8 cellular contexts compared by ENCODE assay signal in the genomic region with DNA sequence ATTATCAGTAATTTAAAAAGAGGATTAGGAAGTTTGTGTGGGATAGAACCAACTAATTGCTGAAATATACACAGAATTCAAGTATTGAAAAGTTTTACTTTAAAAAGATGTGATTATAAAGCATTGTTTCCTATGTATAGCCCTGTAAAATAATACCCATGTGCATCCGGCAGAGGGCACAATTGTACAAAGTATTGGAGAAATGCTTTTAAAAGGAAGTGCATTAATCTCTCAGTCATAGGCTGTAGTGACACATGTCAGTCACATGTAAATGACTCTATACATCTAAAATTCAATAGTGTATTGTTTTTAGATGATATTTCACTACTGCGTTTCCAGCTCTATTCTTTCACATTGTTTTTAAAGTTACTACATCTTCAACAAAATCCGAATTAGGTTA. TPM values are rescaled to one million over a fixed set of nuclear protein-coding genes. Genes with fewer than 3 reads are reported as not detected.
DNase-seq lines count a peak whose midpoint lies in the region; ATAC-seq and TF ChIP-seq lines count a peak whose summit lies in the region.

No MANE protein-coding gene starts in this region.

- H3K79me2 ChIP-seq in GM23248 (ENCODE audit: insufficient read depth) = no peaks in the 10 kb centered on the region

- no peak overlapping the region for H3K4me3 Mint-ChIP-seq in activated B cell treated with CpG ODN at 0.5 μM for 24 hours

- H2BK120ac ChIP-seq in mesenchymal stem cell (ENCODE audit: low read depth, low read length) = no peak overlapping the region

- H3K4me1 ChIP-seq in GM23248 (ENCODE audit: insufficient read depth) (no peaks in the 10 kb centered on the region), mesenchymal stem cell (ENCODE audit: control insufficient read depth, insufficient read depth, low read depth, low read length) (no peaks in the 10 kb centered on the region)

- no peak for TF ChIP-seq CTCF in activated B cell treated with CpG ODN at 0.5 μM for 24 hours (IDR thresholded peaks at IDR 0.05)

- H2AFZ ChIP-seq in GM23248 (no peak overlapping the region), mesenchymal stem cell (ENCODE audit: low read depth, low read length) (no peak overlapping the region)

- in situ Hi-C loops in GM23248 (cut with MboI) = loop anchor here (10.0 to 25.0 kb wide), 3 partner anchors 377 to 1127 kb away; a partner anchor contains a TSS

- H3K79me1 ChIP-seq in mesenchymal stem cell (replicated peaks; ENCODE audit: low read length, poor library complexity, severe bottlenecking) = no peaks in the 10 kb centered on the region

- H3K36me3 ChIP-seq in GM23248 (ENCODE audit: low read depth) (no peaks in the 10 kb centered on the region), mesenchymal stem cell (ENCODE audit: control insufficient read depth in 1 of 2, insufficient read depth in 2 of 2, low read depth in 1 of 2, low read length in 2 of 2) (no peaks in the 10 kb centered on the region)

- H3K4me2 ChIP-seq in GM23248 (ENCODE audit: unreplicated experiment) (no peak overlapping the region), mesenchymal stem cell (ENCODE audit: low read length, poor library complexity, severe bottlenecking) (no peak overlapping the region)

- DNase-seq in Daoy (ENCODE audit: low read depth) (peak; percentile 8), GM23248 (peak; percentile 39), NCI-H146 (lab: John Stamatoyannopoulos, UW) (peak; percentile 56), activated B cell treated with CpG ODN at 0.5 μM for 24 hours (no peak), cerebellum (ENCODE audit: low spot score) (peak; percentile 31), mesenchymal stem cell (peak; percentile 29), NCI-H446 treated with DMSO at 0.1 percent for 48 hours (lab: John Stamatoyannopoulos, UW) (no peak)
- peak; percentile 56 for DNase-seq in stimulated activated naive CD8-positive, alpha-beta T cell treated with anti-CD3 and anti-CD28 coated beads, Interleukin-15, Interleukin-2, amounts not matched to agents 100 U/mL and 50 U/mL, for 24 hours

- no peak overlapping the region for H3K23ac ChIP-seq in mesenchymal stem cell (ENCODE audit: low read length in 2 of 2)

- H3F3A ChIP-seq in GM23248 (ENCODE audit: insufficient read depth) = no peaks in the 10 kb centered on the region

- CTCF ChIA-PET in activated B cell treated with CpG ODN at 0.5 μM for 24 hours (lab: Charles Lee) = interaction anchor here (1.3 to 2.2 kb wide), 3 partner anchors 530 to 1203 kb away, joined by 4 to 13 read pairs (median 4); no protein-coding TSS in a partner anchor

- H3K4me3 ChIP-seq in GM23248 = no peak overlapping the region
- H3K4me3 ChIP-seq in mesenchymal stem cell (ENCODE audit: insufficient read depth in 1 of 2, low read depth in 1 of 2, low read length in 2 of 2) = no peak overlapping the region

- H3K18ac ChIP-seq in mesenchymal stem cell (ENCODE audit: low read depth in 1 of 2, low read length in 2 of 2) = no peak overlapping the region

- H3K9ac ChIP-seq in GM23248 (no peak overlapping the region), mesenchymal stem cell (ENCODE audit: low read length) (no peak overlapping the region)

- 30 to 35% methylated on average over 3 of the region's 3 CpGs for WGBS in GM23248 (ENCODE audit: low coverage in 1 of 2, low lambda C conversion rate in 2 of 2, missing lambda C conversion rate in 2 of 2), 2 experiments
- no CpG with 5 or more reads among the region's 3 CpGs for WGBS in mesenchymal stem cell

- H2AK5ac ChIP-seq in mesenchymal stem cell (ENCODE audit: low read length, severe bottlenecking) = no peak overlapping the region

- no peaks in the 10 kb centered on the region for H3K9me2 ChIP-seq in GM23248 (ENCODE audit: insufficient read depth)

- H3K36me3 Mint-ChIP-seq in activated B cell treated with CpG ODN at 0.5 μM for 24 hours (ENCODE audit: low read depth) = no peaks in the 10 kb centered on the region

- H3K27me3 Mint-ChIP-seq in activated B cell treated with CpG ODN at 0.5 μM for 24 hours = peaks cover 2% of the 10 kb centered on the region

- intact Hi-C loops in activated B cell treated with CpG ODN at 0.5 μM for 24 hours (cut with micrococcal nuclease) = loop anchor here (1.0 to 5.0 kb wide), 5 partner anchors 489 to 1428 kb away; a partner anchor contains a TSS

- H4K91ac ChIP-seq in mesenchymal stem cell (ENCODE audit: low read length) = no peak overlapping the region

- H3K27ac ChIP-seq in GM23248 = no peak overlapping the region
- no peak overlapping the region for H3K27ac ChIP-seq in mesenchymal stem cell (ENCODE audit: low read length, poor library complexity, severe bottlenecking)

- ATAC-seq in activated B cell treated with CpG ODN at 0.5 μM for 24 hours (ENCODE audit: low read depth) = peak; percentile 77
- ATAC-seq in stimulated activated naive CD8-positive, alpha-beta T cell treated with anti-CD3 and anti-CD28 coated beads, Interleukin-15, Interleukin-2, amounts not matched to agents 100 U/mL and 50 U/mL, for 24 hours = peak; percentile 76

- H3K27me3 ChIP-seq in GM23248 (replicated peaks; ENCODE audit: insufficient read depth) (no peaks in the 10 kb centered on the region), mesenchymal stem cell (ENCODE audit: control insufficient read depth in 1 of 2, insufficient read depth in 1 of 2, low read length in 2 of 2) (peaks cover 0 to 37% of the 10 kb centered on the region in 2 experiments)

- H3K27ac Mint-ChIP-seq in activated B cell treated with CpG ODN at 0.5 μM for 24 hours = no peak overlapping the region

- H3K9me3 ChIP-seq in GM23248 (ENCODE audit: low read depth) (no peaks in the 10 kb centered on the region), mesenchymal stem cell (ENCODE audit: control insufficient read depth, low read length) (no peaks in the 10 kb centered on the region)

- H3K9me3 Mint-ChIP-seq in activated B cell treated with CpG ODN at 0.5 μM for 24 hours = no peaks in the 10 kb centered on the region

- POLR2A ChIA-PET in activated B cell treated with CpG ODN at 0.5 μM for 24 hours (lab: Charles Lee) = no interaction called here

- H2BK15ac ChIP-seq in mesenchymal stem cell (ENCODE audit: low read depth, poor library complexity, severe bottlenecking) = no peak overlapping the region

- H4K20me1 ChIP-seq in GM23248 (ENCODE audit: insufficient read depth) = no peaks in the 10 kb centered on the region

- no peaks in the 10 kb centered on the region for H3K4me1 Mint-ChIP-seq in activated B cell treated with CpG ODN at 0.5 μM for 24 hours

- no peak overlapping the region for H3K4ac ChIP-seq in mesenchymal stem cell (ENCODE audit: low read depth in 1 of 2, low read length in 2 of 2)

- no peak overlapping the region for H4K8ac ChIP-seq in mesenchymal stem cell (ENCODE audit: low read length)

- no peak overlapping the region for H2BK5ac ChIP-seq in mesenchymal stem cell (ENCODE audit: low read depth, low read length, poor library complexity, severe bottlenecking)

- H2BK12ac ChIP-seq in mesenchymal stem cell (ENCODE audit: low read length in 2 of 2) = no peak overlapping the region

- H3K14ac ChIP-seq in mesenchymal stem cell (ENCODE audit: low read length in 2 of 2) = no peak overlapping the region

RNA-seq across cellular contexts. Expression of a gene that starts 9.7 kb away (rescaled TPM):
- 3.1 and 6.9 TPM in 2 replicates for total RNA-seq in Daoy (2014; rRNA removed; shearing (Covaris generic))
- total RNA-seq in GM23248 (2014; rRNA removed; shearing (Covaris generic)) = 12.1 and 13.4 TPM in 2 replicates
- 20.0 and 20.5 TPM in 2 replicates for polyA plus RNA-seq in GM23248 (2016; fragmentation: Nextera tagmentation; extraction: Ambion mirVana)
- total RNA-seq in activated B cell treated with CpG ODN at 0.5 μM for 24 hours (19.3 and 19.9 TPM in 2 replicates), cerebellum (19.2 TPM)
- 10.3 TPM for polyA plus RNA-seq in mesenchymal stem cell (2013, experiment 1 of 2)
- polyA plus RNA-seq in mesenchymal stem cell (2013, experiment 2 of 2) = 10.1 TPM

Comparison
In these comparisons a context has a peak if more than half of its experiments do, and no peak if none do; other contexts are left out.
1. DNase-seq: peak in Daoy (single experiment), GM23248 (single experiment), NCI-H146 (single experiment), cerebellum (single experiment), mesenchymal stem cell (single experiment) and stimulated activated naive CD8-positive, alpha-beta T cell treated with anti-CD3 and anti-CD28 coated beads, Interleukin-15, Interleukin-2, amounts not matched to agents 100 U/mL and 50 U/mL, for 24 hours (single experiment); none in activated B cell treated with CpG ODN at 0.5 μM for 24 hours (single experiment) and NCI-H446 treated with DMSO at 0.1 percent for 48 hours (single experiment).